Comparison of ENCODE assay signal across 11 cellular contexts in genomic region chr16:77298638-77299360, GRCh38.
DNase-seq lines count a peak whose midpoint lies in the region; ATAC-seq and TF ChIP-seq lines count a peak whose summit lies in the region.
"Had no signal": no experiment of that assay in that cellular context is flagged by ENCODE, and none has a peak within 500 bp of the region (broad histone marks: within the 10 kb centered on the region; RNA-seq: fewer than 3 reads in every experiment).

No MANE protein-coding gene starts in this region.

- H2AFZ ChIP-seq in Karpas-422 (ENCODE audit: low read length): 0 out of 2 replicates have a peak overlapping the region, but pooled peaks have one; percentile 30

- no peak overlapping the region for H2AK5ac ChIP-seq in mesendoderm (ENCODE audit: low read length)

- intact Hi-C loops in adrenal gland (cut with DNase I): no loop called here

- H4K20me1 ChIP-seq in Karpas-422 (ENCODE audit: insufficient read depth, low read depth, low read length): no peaks in the 10 kb centered on the region

- no peak overlapping the region for H2BK15ac ChIP-seq in mesendoderm (replicated peaks; ENCODE audit: low read depth)

- H4K8ac ChIP-seq in mesendoderm (ENCODE audit: low read depth, low read length): no peak overlapping the region

- no peak overlapping the region for H3K18ac ChIP-seq in mesendoderm (ENCODE audit: low read length)

- no CpG with 5 or more reads among the region's 8 CpGs for WGBS in mesendoderm (ENCODE audit: extremely low coverage, insufficient coverage, low lambda C conversion rate)
- WGBS in adrenal gland, 4 donors: 46 to 55% (median 51%) methylated on average over 8 of the region's 8 CpGs

- no peaks in the 10 kb centered on the region for H3K79me1 ChIP-seq in mesendoderm (ENCODE audit: low read length)

- H3K4me2 ChIP-seq in Karpas-422 (ENCODE audit: low read depth, low read length, poor library complexity, severe bottlenecking) (peak overlapping the region; percentile 37), mesendoderm (ENCODE audit: low read length) (no peak overlapping the region)

- H4K5ac ChIP-seq in mesendoderm (ENCODE audit: low read length): no peak overlapping the region

- H2BK120ac ChIP-seq in mesendoderm (ENCODE audit: low read depth, low read length): no peak overlapping the region

- no peak for TF ChIP-seq POLR2A in adrenal gland (IDR thresholded peaks at IDR 0.05)

- H3K9me3 ChIP-seq in Karpas-422 (ENCODE audit: low read length) (no peaks in the 10 kb centered on the region), adrenal gland (replicated peaks in 1 of 3) (no peaks in the 10 kb centered on the region)
- H3K9me3 ChIP-seq: vagina had no signal

- H3K4me1 ChIP-seq in Karpas-422 (ENCODE audit: low read length) (peaks cover 15% of the 10 kb centered on the region), mesendoderm (ENCODE audit: control insufficient read depth, low read depth, low read length) (no peaks in the 10 kb centered on the region), adrenal gland (replicated peaks in 1 of 2) (no peaks in the 10 kb centered on the region)
- H3K4me1 ChIP-seq: vagina had no signal

- ATAC-seq in HG02840 (IDR thresholded peaks at IDR 0.05; ENCODE audit: low FRiP score, unreplicated experiment): no peak

- H3K4ac ChIP-seq in mesendoderm (ENCODE audit: low read depth, low read length): no peak overlapping the region

- TF ChIP-seq CTCF in AG10803 (conservative IDR thresholded peaks at IDR 0.05; ENCODE audit: low read length) (no peak; the same call in 1 of the 2 replicates), adrenal gland (IDR thresholded peaks at IDR 0.05) (no peak)

- H3K4me3 ChIP-seq in AG10803 (ENCODE audit: low read length) (no peak overlapping the region), Karpas-422 (ENCODE audit: low read length) (no peak overlapping the region), mesendoderm (ENCODE audit: low read length) (no peak overlapping the region), adrenal gland (no peak overlapping the region)
- H3K4me3 ChIP-seq: vagina had no signal

- DNase-seq in AG10803 (ENCODE audit: low read depth) (peak; percentile 95), Karpas-422 (no peak), astrocyte of the hippocampus (ENCODE audit: low read depth, low spot score) (peak; percentile 95), mesendoderm (peak; percentile 57), NCI-H1417 (lab: John Stamatoyannopoulos, UW) (no peak), adrenal gland (no peak)
- no peak for DNase-seq in stimulated activated CD4-positive, alpha-beta T cell treated with anti-CD3 and anti-CD28 coated beads, Interleukin-2, amount 100 ng/mL, for 24 hours
- DNase-seq: COR-L47, NCI-H1048 had no signal

- H3K27ac ChIP-seq in Karpas-422 (ENCODE audit: low read length) (no peak overlapping the region), mesendoderm (ENCODE audit: low read depth, low read length) (no peak overlapping the region), adrenal gland (no peak overlapping the region)
- H3K27ac ChIP-seq: vagina had no signal

- no peak overlapping the region for H2BK5ac ChIP-seq in mesendoderm (ENCODE audit: low read length)

- H3K27me3 ChIP-seq in Karpas-422 (ENCODE audit: low read length) (no peaks in the 10 kb centered on the region), mesendoderm (ENCODE audit: insufficient read depth, low read length, poor library complexity) (no peaks in the 10 kb centered on the region), adrenal gland (no peaks in the 10 kb centered on the region)
- H3K27me3 ChIP-seq: vagina had no signal

- no peaks in the 10 kb centered on the region for H3K79me2 ChIP-seq in Karpas-422 (ENCODE audit: low read length)
- H3K79me2 ChIP-seq in mesendoderm (ENCODE audit: control insufficient read depth, insufficient read depth, low read length): no peaks in the 10 kb centered on the region

- H3K23ac ChIP-seq in mesendoderm (ENCODE audit: low read length): no peak overlapping the region

- no peaks in the 10 kb centered on the region for H3K36me3 ChIP-seq in Karpas-422 (ENCODE audit: insufficient read depth, low read length)
- H3K36me3 ChIP-seq in mesendoderm (ENCODE audit: control insufficient read depth, insufficient read depth, low read length): no peaks in the 10 kb centered on the region
- no peaks in the 10 kb centered on the region for H3K36me3 ChIP-seq in adrenal gland (replicated peaks in 1 of 2)
- H3K36me3 ChIP-seq: vagina had no signal

- no peak overlapping the region for H3K56ac ChIP-seq in mesendoderm (ENCODE audit: low read length)

- H3K9ac ChIP-seq in Karpas-422 (ENCODE audit: low read length) (no peak overlapping the region), mesendoderm (ENCODE audit: low read length) (no peak overlapping the region)

- no peaks in the 10 kb centered on the region for H3K9me2 ChIP-seq in Karpas-422 (replicated peaks; ENCODE audit: insufficient read depth, low read length)

Comparison
In these comparisons a context has a peak if more than half of its experiments do, and no peak if none do; other contexts are left out.
1. DNase-seq: peak in AG10803 (single experiment), astrocyte of the hippocampus (single experiment) and mesendoderm (single experiment); none in Karpas-422 (single experiment), stimulated activated CD4-positive, alpha-beta T cell treated with anti-CD3 and anti-CD28 coated beads, Interleukin-2, amount 100 ng/mL, for 24 hours (0 of 2), NCI-H1417 (0 of 3) and adrenal gland (0 of 7).